Comparison of ENCODE assay signal across 1 cellular context in the genomic region with DNA sequence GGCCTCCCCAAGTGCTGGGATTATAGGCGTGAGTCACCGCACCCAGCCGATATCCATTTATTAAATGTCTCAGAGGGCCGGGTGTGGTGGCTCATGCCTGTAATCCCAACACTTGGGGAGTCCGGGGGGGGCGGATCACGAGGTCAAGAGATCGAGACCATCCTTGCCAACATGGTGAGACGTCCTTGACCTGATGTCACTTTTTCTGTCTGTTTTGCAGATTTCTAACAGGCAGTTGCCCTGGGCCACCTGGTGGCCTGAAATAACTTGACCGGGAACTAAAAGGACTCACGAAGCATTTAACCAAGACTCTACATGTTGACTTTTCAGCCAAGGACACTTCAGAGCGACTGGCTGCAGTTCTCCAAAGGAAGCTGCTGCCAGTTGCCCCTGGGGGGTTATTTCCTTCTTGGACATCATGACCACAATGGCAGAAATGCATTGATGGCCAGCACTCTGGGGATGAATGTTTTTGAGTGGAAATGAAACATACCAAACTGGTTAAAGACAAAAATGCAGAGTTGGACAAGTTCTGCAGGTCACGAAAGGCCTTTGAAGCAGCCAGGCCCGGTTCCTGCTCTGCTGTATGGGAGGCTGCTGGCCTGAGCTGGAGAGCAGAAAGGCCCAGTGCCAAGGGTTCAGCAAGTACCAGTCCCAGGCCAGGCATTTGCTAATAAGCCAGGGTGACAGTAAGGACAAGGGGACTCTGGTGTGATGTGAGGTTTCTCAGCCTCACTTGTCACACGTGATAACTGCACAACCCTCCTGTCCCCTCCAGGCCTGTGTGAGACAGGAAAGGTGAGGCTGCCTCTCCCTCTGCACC.
TF ChIP-seq lines count a peak whose summit lies in the region.

No MANE protein-coding gene starts in this region.

TF ChIP-seq in IMR-90, 13 proteins besides CTCF, POLR2A, EP300 and RAD21:
- TF ChIP-seq ELK1 (IDR thresholded peaks at IDR 0.05; ENCODE audit: borderline replicate concordance, low read depth, low read length) (no peak), MAFK (IDR thresholded peaks at IDR 0.05; ENCODE audit: low read depth, low read length) (no peak), USF2 (IDR thresholded peaks at IDR 0.05; ENCODE audit: low read depth, low read length) (no peak), MAZ (IDR thresholded peaks at IDR 0.05; ENCODE audit: borderline replicate concordance, low read depth, low read length) (no peak), BHLHE40 (IDR thresholded peaks at IDR 0.05; ENCODE audit: low read depth, low read length) (no peak), RCOR1 (IDR thresholded peaks at IDR 0.05; ENCODE audit: insufficient replicate concordance, low read length) (no peak), MXI1 (IDR thresholded peaks at IDR 0.05; ENCODE audit: borderline replicate concordance, low read depth, low read length) (no peak), CHD1 (IDR thresholded peaks at IDR 0.05; ENCODE audit: low read depth, low read length) (no peak), NFE2L2 (IDR thresholded peaks at IDR 0.05; ENCODE audit: low read depth, low read length) (no peak), FOS (IDR thresholded peaks at IDR 0.05; ENCODE audit: low read depth, low read length) (no peak), CEBPB (IDR thresholded peaks at IDR 0.05; ENCODE audit: low read depth, low read length) (no peak), RFX5 (IDR thresholded peaks at IDR 0.05; ENCODE audit: low read depth, low read length) (no peak), SMC3 (IDR thresholded peaks at IDR 0.05; ENCODE audit: low read depth, low read length) (no peak)
